22 cellular contexts compared by ENCODE assay signal in the genomic region with DNA sequence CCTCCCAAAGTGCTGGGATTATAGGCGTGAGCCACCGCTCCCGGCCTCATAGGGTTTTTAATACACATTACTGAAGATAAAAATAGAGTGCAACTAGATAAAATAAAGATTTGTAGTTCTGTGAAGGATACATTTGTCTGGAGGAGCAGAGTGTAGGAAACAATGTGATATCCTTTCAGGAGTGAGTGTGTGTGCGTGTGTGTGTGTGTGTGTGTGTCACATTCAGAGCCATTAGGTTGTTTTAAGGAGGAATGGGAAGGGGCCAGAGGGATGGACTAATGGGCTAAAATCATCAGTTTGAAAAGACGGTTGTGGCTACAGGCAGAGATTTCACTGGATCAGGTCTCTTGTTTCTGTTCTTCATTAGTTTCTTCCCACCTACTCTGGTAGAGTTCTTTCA. TPM values are rescaled to one million over a fixed set of nuclear protein-coding genes. Genes with fewer than 3 reads are reported as not detected.
A peak's percentile ranks its signal among the peaks of the same experiment; 100 is the strongest.
DNase-seq lines count a peak whose midpoint lies in the region; TF ChIP-seq lines count a peak whose summit lies in the region.
"Had no signal": no experiment of that assay in that cellular context is flagged by ENCODE, and none has a peak within 500 bp of the region (broad histone marks: within the 10 kb centered on the region; RNA-seq: fewer than 3 reads in every experiment).

No MANE protein-coding gene starts in this region.

- H3K27me3 ChIP-seq in Loucy (ENCODE audit: insufficient read depth, low read length, poor library complexity, severe bottlenecking) (no peaks in the 10 kb centered on the region), osteoblast (ENCODE audit: insufficient read depth, low read length) (no peaks in the 10 kb centered on the region)
- H3K27me3 ChIP-seq: body of pancreas, esophagus muscularis mucosa, heart left ventricle, upper lobe of right lung had no signal

- peak overlapping the region; percentile 32 for H3K4me2 ChIP-seq in Loucy (ENCODE audit: low read depth, low read length, poor library complexity, severe bottlenecking)
- H3K4me2 ChIP-seq in osteoblast (ENCODE audit: insufficient read depth, low read length) = peak overlapping the region; percentile 63

- no peaks in the 10 kb centered on the region for H3K9me3 Mint-ChIP-seq in chondrocyte (ENCODE audit: low read depth)

- H3K4me1 ChIP-seq in Loucy (ENCODE audit: insufficient read depth, low read length, poor library complexity, severe bottlenecking) (peaks cover 40% of the 10 kb centered on the region), osteoblast (ENCODE audit: insufficient read depth, low read length) (peaks cover 25% of the 10 kb centered on the region)

- peaks cover 26% of the 10 kb centered on the region for H3K4me1 Mint-ChIP-seq in chondrocyte (ENCODE audit: low read depth)

- no peak overlapping the region for H3K9ac ChIP-seq in Loucy (ENCODE audit: low read depth, low read length, poor library complexity, severe bottlenecking)

- H3K27ac ChIP-seq in osteoblast (ENCODE audit: low read depth, low read length) = peak overlapping the region; percentile 3
- H3K27ac ChIP-seq: body of pancreas, esophagus muscularis mucosa, heart left ventricle, lower lobe of right lung, psoas muscle, SK-N-MC, upper lobe of right lung had no signal

- H3K4me3 Mint-ChIP-seq in chondrocyte (ENCODE audit: unreplicated experiment) = no peak overlapping the region

- no peaks in the 10 kb centered on the region for H3K9me2 ChIP-seq in Loucy (replicated peaks; ENCODE audit: low read depth, low read length)

- peaks cover 86% of the 10 kb centered on the region for H3K79me2 ChIP-seq in Loucy (ENCODE audit: insufficient read depth, low read length)
- H3K79me2 ChIP-seq in osteoblast (ENCODE audit: insufficient read depth, low read length) = peaks cover 93% of the 10 kb centered on the region

- CTCF ChIA-PET in GM10248 (lab: Yijun Ruan, JAX) = interaction anchor here (1.0 to 2.7 kb wide), 4 partner anchors 9 to 31 kb away, joined by 3 to 9 read pairs (median 6); no protein-coding TSS in a partner anchor

- no peaks in the 10 kb centered on the region for H3K36me3 Mint-ChIP-seq in chondrocyte (ENCODE audit: low read depth)

- H3K27me3 Mint-ChIP-seq in chondrocyte (ENCODE audit: low read depth) = no peaks in the 10 kb centered on the region

- no peak overlapping the region for H3K4me3 ChIP-seq in Loucy (ENCODE audit: low read length, poor library complexity, severe bottlenecking)
- H3K4me3 ChIP-seq in osteoblast (ENCODE audit: insufficient read depth, low read length) = no peak overlapping the region
- H3K4me3 ChIP-seq: body of pancreas, esophagus muscularis mucosa, heart left ventricle, K562, lower lobe of right lung, psoas muscle, SK-N-MC, upper lobe of right lung had no signal

- POLR2A ChIA-PET in GM10248 (lab: Yijun Ruan, JAX) = no interaction called here

- no peaks in the 10 kb centered on the region for H3F3A ChIP-seq in Loucy (ENCODE audit: low read depth)

- H3K36me3 ChIP-seq in Loucy (ENCODE audit: insufficient read depth, low read length) (no peaks in the 10 kb centered on the region), osteoblast (ENCODE audit: insufficient read depth, low read length) (no peaks in the 10 kb centered on the region)
- H3K36me3 ChIP-seq: esophagus muscularis mucosa, heart left ventricle, lower lobe of right lung, upper lobe of right lung had no signal

- peaks cover 80% of the 10 kb centered on the region for H4K20me1 ChIP-seq in Loucy (ENCODE audit: insufficient read depth, low read length, poor library complexity, severe bottlenecking)
- H4K20me1 ChIP-seq in osteoblast (ENCODE audit: insufficient read depth, low read length) = peaks cover 43% of the 10 kb centered on the region

- H3K27ac Mint-ChIP-seq in chondrocyte (ENCODE audit: unreplicated experiment) = peak overlapping the region; percentile 15

- TF ChIP-seq CTCF in Loucy (conservative IDR thresholded peaks at IDR 0.05; ENCODE audit: low read length) (no peak), chondrocyte (IDR thresholded peaks at IDR 0.05) (no peak), osteoblast (IDR thresholded peaks at IDR 0.05; ENCODE audit: extremely low read depth, low read depth, low read length) (no peak), GM10248 (IDR thresholded peaks at IDR 0.05; ENCODE audit: control extremely low read depth, extremely low read depth, low read depth, missing control alignments) (no peak)

- H2AFZ ChIP-seq in Loucy (ENCODE audit: low read length) (no peak overlapping the region), osteoblast (ENCODE audit: low read length) (no peak overlapping the region)

- no peaks in the 10 kb centered on the region for H3K9me3 ChIP-seq in Loucy (ENCODE audit: insufficient read depth, low read depth, low read length)
- H3K9me3 ChIP-seq in osteoblast (ENCODE audit: low read depth, low read length) = no peaks in the 10 kb centered on the region
- H3K9me3 ChIP-seq: body of pancreas, esophagus muscularis mucosa, heart left ventricle, lower lobe of right lung, psoas muscle, upper lobe of right lung had no signal

- DNase-seq in NCI-H2227 (lab: John Stamatoyannopoulos, UW; ENCODE audit: unreplicated experiment) (peak; percentile 30), NCI-H2227 treated with DMSO at 0.1 percent for 48 hours (lab: John Stamatoyannopoulos, UW) (no peak), chondrocyte (ENCODE audit: low spot score) (no peak), osteoblast (ENCODE audit: insufficient read length, low spot score, missing footprints) (no peak), GM10248 (ENCODE audit: extremely low spot score) (no peak), HK-2 (ENCODE audit: unreplicated experiment) (no peak), AG20443 (ENCODE audit: low spot score) (no peak)
- DNase-seq: 8988T; activated naive CD4-positive, alpha-beta T cell; body of pancreas; C1 segment of cervical spinal cord; heart left ventricle; lower lobe of right lung; NCI-H1105 treated with DMSO at 0.1 percent for 48 hours; NCI-H526 treated with DMSO at 0.1 percent for 48 hours; psoas muscle; stimulated activated naive CD4-positive, alpha-beta T cell; upper lobe of right lung had no signal

RNA-seq across cellular contexts. Expression of a gene that starts 40.0 kb away (rescaled TPM):
- 52.9 to 65.8 TPM (median 58.5 TPM) in 3 replicates for total RNA-seq in chondrocyte
- total RNA-seq in osteoblast = 106 and 109 TPM in 2 replicates
